In genomic region chr14:88009486-88009885, GRCh38 we compare ENCODE assay signal across 24 cellular contexts. TPM values are rescaled to one million over a fixed set of nuclear protein-coding genes. Genes with fewer than 3 reads are reported as not detected.
DNase-seq lines count a peak whose midpoint lies in the region; ATAC-seq and TF ChIP-seq lines count a peak whose summit lies in the region.
"Had no signal": no experiment of that assay in that cellular context is flagged by ENCODE, and none has a peak within 500 bp of the region (broad histone marks: within the 10 kb centered on the region; RNA-seq: fewer than 3 reads in every experiment).

No MANE protein-coding gene starts in this region.

- peaks cover 55% of the 10 kb centered on the region for H3K4me1 Mint-ChIP-seq in T-helper 2 cell treated with Interferon-gamma antibody and Interleukin-4, amounts not matched to agents 5 μg/mL and 100 μg/mL, for 36 hours (ENCODE audit: low read depth)
- peaks cover 97% of the 10 kb centered on the region for H3K4me1 Mint-ChIP-seq in CD4-positive, alpha-beta T cell (ENCODE audit: low read depth)
- H3K4me1 Mint-ChIP-seq in activated T-helper 2 cell treated with anti-CD3 and anti-CD28 coated beads, Interferon-gamma antibody, Interleukin-2, Interleukin-4, amounts not matched to agents 10 μg/mL and 5 μg/mL and 100 μg/mL, durations not matched to agents 14 hours and 24 hours and 36 hours (ENCODE audit: low read depth): peaks cover 59% of the 10 kb centered on the region
- H3K4me1 Mint-ChIP-seq in natural killer cell: peaks cover 76 to 82% of the 10 kb centered on the region in 2 donors

- H3K36me3 ChIP-seq in mesenchymal stem cell (ENCODE audit: control insufficient read depth in 1 of 2, insufficient read depth in 2 of 2, low read depth in 1 of 2, low read length in 2 of 2): no peaks in the 10 kb centered on the region
- H3K36me3 ChIP-seq: left ventricle myocardium inferior had no signal

- peaks cover 56% of the 10 kb centered on the region for H3K36me3 Mint-ChIP-seq in T-helper 2 cell treated with Interferon-gamma antibody and Interleukin-4, amounts not matched to agents 5 μg/mL and 100 μg/mL, for 36 hours (ENCODE audit: low read depth)
- H3K36me3 Mint-ChIP-seq in CD4-positive, alpha-beta T cell (ENCODE audit: low read depth): peaks cover 76% of the 10 kb centered on the region
- peaks cover 58% of the 10 kb centered on the region for H3K36me3 Mint-ChIP-seq in activated T-helper 2 cell treated with anti-CD3 and anti-CD28 coated beads, Interferon-gamma antibody, Interleukin-2, Interleukin-4, amounts not matched to agents 10 μg/mL and 5 μg/mL and 100 μg/mL, durations not matched to agents 14 hours and 24 hours and 36 hours (ENCODE audit: low read depth)
- peaks cover 17% of the 10 kb centered on the region for H3K36me3 Mint-ChIP-seq in natural killer cell

- no peak overlapping the region for H3K18ac ChIP-seq in mesenchymal stem cell (ENCODE audit: low read depth in 1 of 2, low read length in 2 of 2)

- no peak overlapping the region for H4K91ac ChIP-seq in mesenchymal stem cell (ENCODE audit: low read length)

- intact Hi-C loops in CD4-positive, alpha-beta T cell (cut with DNase I, micrococcal nuclease): loop anchor here in 1 of 2 experiments (5.0 kb wide), 2 partner anchors 548 to 783 kb away; partner anchors contain the start of genes EML5 and PTPN21
- intact Hi-C loops in activated T-helper 2 cell treated with anti-CD3 and anti-CD28 coated beads, Interferon-gamma antibody, Interleukin-2, Interleukin-4, amounts not matched to agents 10 μg/mL and 5 μg/mL and 100 μg/mL, durations not matched to agents 14 hours and 24 hours and 36 hours (cut with micrococcal nuclease): loop anchor here (10.0 kb wide), 2 partner anchors 375 to 1615 kb away; partner anchors contain the start of gene SPATA7
- intact Hi-C loops in natural killer cell (cut with micrococcal nuclease): no loop called here

- no peak overlapping the region for H2BK12ac ChIP-seq in mesenchymal stem cell (ENCODE audit: low read length in 2 of 2)

- no peak for TF ChIP-seq CTCF in CD4-positive, alpha-beta T cell (IDR thresholded peaks at IDR 0.05)
- no peak for TF ChIP-seq CTCF in natural killer cell (IDR thresholded peaks at IDR 0.05)

- no peak overlapping the region for H3K4me3 ChIP-seq in mesenchymal stem cell (ENCODE audit: insufficient read depth in 1 of 2, low read depth in 1 of 2, low read length in 2 of 2)
- H3K4me3 ChIP-seq: hepatocyte, left ventricle myocardium inferior, psoas muscle had no signal

- H3K27ac ChIP-seq in CD4-positive, alpha-beta T cell (ENCODE audit: low read depth, low read length): no peak overlapping the region
- no peak overlapping the region for H3K27ac ChIP-seq in mesenchymal stem cell (ENCODE audit: low read length, poor library complexity, severe bottlenecking)
- H3K27ac ChIP-seq: hepatocyte, KMS-11, left ventricle myocardium inferior, psoas muscle had no signal

- H4K8ac ChIP-seq in mesenchymal stem cell (ENCODE audit: low read length): no peak overlapping the region

- WGBS in mesenchymal stem cell: no CpG with 5 or more reads among the region's 1 CpG

- no peak overlapping the region for H3K4me2 ChIP-seq in mesenchymal stem cell (ENCODE audit: low read length, poor library complexity, severe bottlenecking)
- H3K4me2 ChIP-seq: hepatocyte, KMS-11 had no signal

- H3K27me3 ChIP-seq in CD4-positive, alpha-beta T cell (ENCODE audit: control insufficient read depth, insufficient read depth, low read length): no peaks in the 10 kb centered on the region
- no peaks in the 10 kb centered on the region for H3K27me3 ChIP-seq in mesenchymal stem cell (ENCODE audit: control insufficient read depth in 1 of 2, insufficient read depth in 1 of 2, low read length in 2 of 2)
- H3K27me3 ChIP-seq: hepatocyte had no signal

- no peak overlapping the region for H2BK15ac ChIP-seq in mesenchymal stem cell (ENCODE audit: low read depth, poor library complexity, severe bottlenecking)

- H3K27me3 Mint-ChIP-seq in T-helper 2 cell treated with Interferon-gamma antibody and Interleukin-4, amounts not matched to agents 5 μg/mL and 100 μg/mL, for 36 hours (ENCODE audit: low read depth): no peaks in the 10 kb centered on the region
- H3K27me3 Mint-ChIP-seq in CD4-positive, alpha-beta T cell: no peaks in the 10 kb centered on the region
- no peaks in the 10 kb centered on the region for H3K27me3 Mint-ChIP-seq in activated T-helper 2 cell treated with anti-CD3 and anti-CD28 coated beads, Interferon-gamma antibody, Interleukin-2, Interleukin-4, amounts not matched to agents 10 μg/mL and 5 μg/mL and 100 μg/mL, durations not matched to agents 14 hours and 24 hours and 36 hours (ENCODE audit: low read depth)
- no peaks in the 10 kb centered on the region for H3K27me3 Mint-ChIP-seq in natural killer cell (ENCODE audit: low read depth in 2 of 2)

- no peaks in the 10 kb centered on the region for H3K9me3 ChIP-seq in CD4-positive, alpha-beta T cell (ENCODE audit: control insufficient read depth, low read length)
- no peaks in the 10 kb centered on the region for H3K9me3 ChIP-seq in mesenchymal stem cell (ENCODE audit: control insufficient read depth, low read length)
- H3K9me3 ChIP-seq: left ventricle myocardium inferior, psoas muscle had no signal

- H3K9me3 Mint-ChIP-seq in T-helper 2 cell treated with Interferon-gamma antibody and Interleukin-4, amounts not matched to agents 5 μg/mL and 100 μg/mL, for 36 hours: no peaks in the 10 kb centered on the region
- no peaks in the 10 kb centered on the region for H3K9me3 Mint-ChIP-seq in CD4-positive, alpha-beta T cell
- no peaks in the 10 kb centered on the region for H3K9me3 Mint-ChIP-seq in activated T-helper 2 cell treated with anti-CD3 and anti-CD28 coated beads, Interferon-gamma antibody, Interleukin-2, Interleukin-4, amounts not matched to agents 10 μg/mL and 5 μg/mL and 100 μg/mL, durations not matched to agents 14 hours and 24 hours and 36 hours
- no peaks in the 10 kb centered on the region for H3K9me3 Mint-ChIP-seq in natural killer cell
- H3K9me3 Mint-ChIP-seq: HFFc6 had no signal

- no peak for ATAC-seq in CD4-positive, alpha-beta T cell (ENCODE audit: poor library complexity)
- ATAC-seq in natural killer cell (no peak), GM21576 (IDR thresholded peaks at IDR 0.05; ENCODE audit: unreplicated experiment) (no peak)
- ATAC-seq: psoas muscle had no signal

- H3K4me3 Mint-ChIP-seq in T-helper 2 cell treated with Interferon-gamma antibody and Interleukin-4, amounts not matched to agents 5 μg/mL and 100 μg/mL, for 36 hours: peak overlapping the region; percentile 88
- H3K4me3 Mint-ChIP-seq in CD4-positive, alpha-beta T cell: peak overlapping the region; percentile 79
- no peak overlapping the region for H3K4me3 Mint-ChIP-seq in activated T-helper 2 cell treated with anti-CD3 and anti-CD28 coated beads, Interferon-gamma antibody, Interleukin-2, Interleukin-4, amounts not matched to agents 10 μg/mL and 5 μg/mL and 100 μg/mL, durations not matched to agents 14 hours and 24 hours and 36 hours (ENCODE audit: low read depth)
- peak overlapping the region; percentile 89 for H3K4me3 Mint-ChIP-seq in natural killer cell
- H3K4me3 Mint-ChIP-seq: HFFc6 had no signal

- H3K23ac ChIP-seq in mesenchymal stem cell (ENCODE audit: low read length in 2 of 2): no peak overlapping the region

- no peak overlapping the region for H2BK120ac ChIP-seq in mesenchymal stem cell (ENCODE audit: low read depth, low read length)

- H2AFZ ChIP-seq in mesenchymal stem cell (ENCODE audit: low read depth, low read length): no peak overlapping the region
- H2AFZ ChIP-seq: hepatocyte had no signal

- no peak overlapping the region for H2AK5ac ChIP-seq in mesenchymal stem cell (ENCODE audit: low read length, severe bottlenecking)

- no peak overlapping the region for H3K27ac Mint-ChIP-seq in T-helper 2 cell treated with Interferon-gamma antibody and Interleukin-4, amounts not matched to agents 5 μg/mL and 100 μg/mL, for 36 hours
- H3K27ac Mint-ChIP-seq in CD4-positive, alpha-beta T cell: peak overlapping the region; percentile 97
- peak overlapping the region; percentile 42 for H3K27ac Mint-ChIP-seq in activated T-helper 2 cell treated with anti-CD3 and anti-CD28 coated beads, Interferon-gamma antibody, Interleukin-2, Interleukin-4, amounts not matched to agents 10 μg/mL and 5 μg/mL and 100 μg/mL, durations not matched to agents 14 hours and 24 hours and 36 hours
- H3K27ac Mint-ChIP-seq in natural killer cell: peak overlapping the region; percentile 96 to 98
- H3K27ac Mint-ChIP-seq: HFFc6 had no signal

- H3K9ac ChIP-seq in mesenchymal stem cell (ENCODE audit: low read length): no peak overlapping the region
- H3K9ac ChIP-seq: KMS-11 had no signal

- no peak overlapping the region for H3K4ac ChIP-seq in mesenchymal stem cell (ENCODE audit: low read depth in 1 of 2, low read length in 2 of 2)

- CTCF ChIA-PET in CD4-positive, alpha-beta T cell (lab: Charles Lee): interaction anchor here (1.1 kb wide), 1 partner anchor 16 kb away, joined by 4 read pairs; the partner anchor contains the start of gene GALC

- no peak for DNase-seq in T-helper 2 cell treated with Interferon-gamma antibody and Interleukin-4, amounts not matched to agents 5 μg/mL and 100 μg/mL, for 36 hours (ENCODE audit: low spot score)
- DNase-seq in T-helper 2 cell: no peak
- DNase-seq in CD4-positive, alpha-beta T cell: no peak
- DNase-seq in activated T-helper 2 cell treated with anti-CD3 and anti-CD28 coated beads, Interferon-gamma antibody, Interleukin-2, Interleukin-4, amounts not matched to agents 10 μg/mL and 5 μg/mL and 100 μg/mL, durations not matched to agents 14 hours and 24 hours and 36 hours (ENCODE audit: low spot score): no peak
- no peak for DNase-seq in natural killer cell
- no peak for DNase-seq in DMS 273 (lab: John Stamatoyannopoulos, UW; ENCODE audit: unreplicated experiment)
- no peak for DNase-seq in mesenchymal stem cell
- DNase-seq: activated CD4-positive, alpha-beta T cell treated with anti-CD3 and anti-CD28 coated beads for 1 hour; activated CD8-positive, alpha-beta memory T cell treated with anti-CD3 and anti-CD28 coated beads, Interleukin-2, amount 50 U/mL, for 4 hours; AML-193; Calu3; erythroblast; foreskin fibroblast; HFFc6; left ventricle myocardium inferior; NCI-H1048; NCI-H187 treated with DMSO at 0.1 percent for 48 hours; psoas muscle had no signal

- H3K14ac ChIP-seq in mesenchymal stem cell (ENCODE audit: low read length in 2 of 2): no peak overlapping the region

- no peak overlapping the region for H2BK5ac ChIP-seq in mesenchymal stem cell (ENCODE audit: low read depth, low read length, poor library complexity, severe bottlenecking)

- no peaks in the 10 kb centered on the region for H3K79me1 ChIP-seq in mesenchymal stem cell (replicated peaks; ENCODE audit: low read length, poor library complexity, severe bottlenecking)

- POLR2A ChIA-PET in CD4-positive, alpha-beta T cell (lab: Charles Lee): interaction anchor here (0.9 to 1.4 kb wide), 4 partner anchors 15 to 57 kb away, joined by 3 to 8 read pairs (median 4); partner anchors contain the start of gene GALC

- no peaks in the 10 kb centered on the region for H3K4me1 ChIP-seq in mesenchymal stem cell (ENCODE audit: control insufficient read depth, insufficient read depth, low read depth, low read length)
- H3K4me1 ChIP-seq: left ventricle myocardium inferior, psoas muscle had no signal

RNA-seq across cellular contexts. Expression of gene GPR65, which starts 4.6 kb away (rescaled TPM):
- total RNA-seq in CD4-positive, alpha-beta T cell: 10 to 100 TPM; 10.5 to 10.7 TPM
- 11.0 and 11.6 TPM in 2 replicates for total RNA-seq in activated T-helper 2 cell treated with anti-CD3 and anti-CD28 coated beads, Interferon-gamma antibody, Interleukin-2, Interleukin-4, amounts not matched to agents 10 μg/mL and 5 μg/mL and 100 μg/mL, durations not matched to agents 14 hours and 24 hours and 36 hours
- 10 to 100 TPM; 37.6 to 47.4 (median 40.3) TPM for total RNA-seq in natural killer cell
- 0.25 TPM for polyA plus RNA-seq in mesenchymal stem cell (2013, experiment 1 of 2)
- polyA plus RNA-seq in mesenchymal stem cell (2013, experiment 2 of 2): 0.27 TPM
- total RNA-seq: A172, Daoy, HT1080 had no signal

RNA-seq across cellular contexts. Expression of gene GALC, which starts 16.5 kb away (rescaled TPM):
- 10 to 100 TPM; 14.7 to 14.9 TPM for total RNA-seq in CD4-positive, alpha-beta T cell
- total RNA-seq in activated T-helper 2 cell treated with anti-CD3 and anti-CD28 coated beads, Interferon-gamma antibody, Interleukin-2, Interleukin-4, amounts not matched to agents 10 μg/mL and 5 μg/mL and 100 μg/mL, durations not matched to agents 14 hours and 24 hours and 36 hours: 11.1 and 13.4 TPM in 2 replicates
- total RNA-seq in natural killer cell: 10 to 100 TPM; 50.3 to 78.2 (median 67.2) TPM
- 27.9 TPM for polyA plus RNA-seq in mesenchymal stem cell (2013, experiment 1 of 2)
- 28.7 TPM for polyA plus RNA-seq in mesenchymal stem cell (2013, experiment 2 of 2)
- total RNA-seq: A172, HT1080 had no signal
